8 cellular contexts compared by ENCODE assay signal in the genomic region with DNA sequence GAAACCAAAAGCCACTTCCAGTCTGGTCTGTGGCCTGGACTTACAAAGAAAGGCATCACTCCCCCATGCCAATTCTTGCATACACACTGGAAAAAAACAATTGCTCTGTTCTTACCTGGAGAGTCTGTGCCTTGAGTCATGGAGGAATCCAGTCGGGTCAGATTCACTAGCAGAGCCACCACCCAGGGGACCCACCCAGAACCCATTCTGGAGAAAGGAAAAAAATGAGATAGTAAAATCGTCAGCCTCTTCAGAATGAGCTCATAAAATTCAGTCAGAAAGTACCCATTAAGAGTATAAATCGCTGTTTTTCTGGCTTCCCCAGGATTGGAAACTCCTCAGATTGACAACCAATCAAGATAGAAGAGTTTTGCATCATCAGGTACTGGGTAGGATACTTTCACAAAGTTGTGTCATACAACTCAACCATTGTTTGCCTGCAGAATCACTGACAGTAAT. TPM values are rescaled to one million over a fixed set of nuclear protein-coding genes. Genes with fewer than 3 reads are reported as not detected.
DNase-seq lines count a peak whose midpoint lies in the region; ATAC-seq, FAIRE-seq and TF ChIP-seq lines count a peak whose summit lies in the region.
"Had no signal": no experiment of that assay in that cellular context is flagged by ENCODE, and none has a peak within 500 bp of the region (broad histone marks: within the 10 kb centered on the region; RNA-seq: fewer than 3 reads in every experiment).

Gene HLA-DOB (minus strand): TSS at position 257 of the 459 bp plus-strand sequence. CDS start 51 bp downstream, at position 206.

- TF ChIP-seq RAD21 in H1 (IDR thresholded peaks at IDR 0.05 in 1 of 2, conservative IDR thresholded peaks at IDR 0.05 in 1 of 2; ENCODE audit: low read depth in 2 of 2, low read length in 2 of 2), result no peak

- no peak for TF ChIP-seq POLR2A in H1 (IDR thresholded peaks at IDR 0.05; ENCODE audit: control extremely low read depth in 1 of 2, low read depth in 2 of 2, low read length in 2 of 2)

- H3K79me2 ChIP-seq in H1 (ENCODE audit: control insufficient read depth in 1 of 2, insufficient read depth in 2 of 2, low read length in 2 of 2), result no peaks in the 10 kb centered on the region
- no peaks in the 10 kb centered on the region for H3K79me2 ChIP-seq in smooth muscle cell (ENCODE audit: low read depth)

- H3K4me1 Mint-ChIP-seq in activated CD4-positive, alpha-beta memory T cell treated with anti-CD3 and anti-CD28 coated beads, Interleukin-2, amount 10 ng/mL, durations not matched to agents 7 days and 5 days, result no peaks in the 10 kb centered on the region

- peak; percentile 85 for DNase-seq in HPDE6-E6E7 (ENCODE audit: extremely low spot score)
- no peak for DNase-seq in H1 (ENCODE audit: low read depth in 1 of 2, low spot score in 2 of 2)
- no peak for DNase-seq in smooth muscle cell (lab: John Stamatoyannopoulos, UW; ENCODE audit: unreplicated experiment)
- DNase-seq in stimulated activated CD4-positive, alpha-beta T cell treated with anti-CD3 and anti-CD28 coated beads, Interleukin-2, amount 100 ng/mL, for 24 hours, result no peak
- DNase-seq in activated CD4-positive, alpha-beta memory T cell treated with anti-CD3 and anti-CD28 coated beads, Interleukin-2, amount 10 ng/mL, durations not matched to agents 7 days and 5 days, result no peak
- DNase-seq in stimulated activated CD4-positive, alpha-beta T cell treated with anti-CD3 and anti-CD28 coated beads, Interleukin-15, amount 100 ng/mL, for 24 hours, result no peak

- no peaks in the 10 kb centered on the region for H3K36me3 Mint-ChIP-seq in activated CD4-positive, alpha-beta memory T cell treated with anti-CD3 and anti-CD28 coated beads, Interleukin-2, amount 10 ng/mL, durations not matched to agents 7 days and 5 days (ENCODE audit: low read depth)

- FAIRE-seq in H1 (lab: Jason Lieb, UNC), result no peak
- FAIRE-seq: colon had no signal

- H3F3A ChIP-seq in smooth muscle cell (ENCODE audit: low read depth), result no peaks in the 10 kb centered on the region

- H3K23ac ChIP-seq in H1 (ENCODE audit: insufficient read length), result no peak within 1 kb of the TSS

- H3K9ac ChIP-seq in H1 (replicated peaks in 1 of 4; ENCODE audit: extremely low read depth in 1 of 4, low read depth in 3 of 4, low read length in 3 of 4) (no peak within 1 kb of the TSS; a peak in 1 of 7 replicates), smooth muscle cell (ENCODE audit: low read depth) (peak within 1 kb of the TSS; percentile 56)

- no peaks in the 10 kb centered on the region for H3K23me2 ChIP-seq in H1 (ENCODE audit: low read depth, low read length)

- H3K27ac Mint-ChIP-seq in activated CD4-positive, alpha-beta memory T cell treated with anti-CD3 and anti-CD28 coated beads, Interleukin-2, amount 10 ng/mL, durations not matched to agents 7 days and 5 days, result no peak within 1 kb of the TSS

- H3K18ac ChIP-seq in H1 (ENCODE audit: extremely low read depth, low read length), result no peak within 1 kb of the TSS

- CTCF ChIA-PET in H1 (lab: Charles Lee; ENCODE audit: partially characterized antibody), result interaction anchor here (0.6 kb wide), 1 partner anchor 19 kb away, joined by 3 read pairs; no protein-coding TSS in a partner anchor
- CTCF ChIA-PET in activated CD4-positive, alpha-beta memory T cell treated with anti-CD3 and anti-CD28 coated beads, Interleukin-2, amount 10 ng/mL, durations not matched to agents 7 days and 5 days (lab: Charles Lee), result interaction anchor here (0.7 kb wide), 1 partner anchor 51 kb away, joined by 3 read pairs; no protein-coding TSS in a partner anchor

- no peak within 1 kb of the TSS for H2BK120ac ChIP-seq in H1 (replicated peaks; ENCODE audit: low read depth, low read length)

- H4K20me1 ChIP-seq in H1 (replicated peaks in 1 of 2; ENCODE audit: control insufficient read depth in 1 of 2, insufficient read depth in 2 of 2, low read length in 2 of 2) (no peaks in the 10 kb centered on the region), smooth muscle cell (ENCODE audit: low read depth) (no peaks in the 10 kb centered on the region)

- TF ChIP-seq CTCF in H1 (IDR thresholded peaks at IDR 0.05; ENCODE audit: control extremely low read depth in 1 of 3, insufficient read depth in 1 of 3, low read depth in 1 of 3, low read length in 3 of 3), result no peak
- TF ChIP-seq CTCF in smooth muscle cell (IDR thresholded peaks at IDR 0.05; ENCODE audit: borderline replicate concordance, insufficient read depth, poor library complexity, severe bottlenecking), result no peak

- H3K79me1 ChIP-seq in H1 (ENCODE audit: low read depth, low read length), result no peaks in the 10 kb centered on the region

- no peak within 1 kb of the TSS for H2BK12ac ChIP-seq in H1 (ENCODE audit: low read depth, low read length)

- H3K36me3 ChIP-seq in H1 (ENCODE audit: control insufficient read depth in 2 of 4, insufficient read depth in 4 of 4, low read length in 3 of 4) (no peaks in the 10 kb centered on the region), smooth muscle cell (ENCODE audit: low read depth) (no peaks in the 10 kb centered on the region)

- no peak within 1 kb of the TSS for H3K56ac ChIP-seq in H1 (replicated peaks; ENCODE audit: insufficient read length, low read depth, low read length)

- peak; percentile 41 for ATAC-seq in GM18907 (IDR thresholded peaks at IDR 0.05; ENCODE audit: unreplicated experiment)

- no peak within 1 kb of the TSS for H3K4ac ChIP-seq in H1 (replicated peaks; ENCODE audit: insufficient read length, low read depth, low read length)

- H2BK20ac ChIP-seq in H1 (ENCODE audit: low read length), result no peak within 1 kb of the TSS

- H3K27me3 Mint-ChIP-seq in activated CD4-positive, alpha-beta memory T cell treated with anti-CD3 and anti-CD28 coated beads, Interleukin-2, amount 10 ng/mL, durations not matched to agents 7 days and 5 days, result peaks cover 2% of the 10 kb centered on the region

- no peak within 1 kb of the TSS for H2BK15ac ChIP-seq in H1 (ENCODE audit: low read length)

- H3K27ac ChIP-seq in H1 (ENCODE audit: low read depth, low read length), result no peak within 1 kb of the TSS
- H3K27ac ChIP-seq in smooth muscle cell (ENCODE audit: low read depth), result peak within 1 kb of the TSS; percentile 86

- no peak within 1 kb of the TSS for H3K14ac ChIP-seq in H1 (ENCODE audit: insufficient read length)

- H4K5ac ChIP-seq in H1 (ENCODE audit: insufficient read length, low read depth, low read length), result no peak within 1 kb of the TSS

- H3K4me3 ChIP-seq in H1 (ENCODE audit: extremely low read depth in 1 of 4, insufficient read depth in 2 of 4, low read depth in 3 of 4, low read length in 4 of 4) (no peak within 1 kb of the TSS), smooth muscle cell (no peak within 1 kb of the TSS)

- no peak within 1 kb of the TSS for H4K8ac ChIP-seq in H1 (ENCODE audit: extremely low read depth, insufficient read depth, low read length)

- H2BK5ac ChIP-seq in H1 (ENCODE audit: low read depth, low read length), result no peak within 1 kb of the TSS

- no peaks in the 10 kb centered on the region for H3K9me3 ChIP-seq in H1 (ENCODE audit: insufficient read depth in 2 of 2, low read depth in 1 of 2, low read length in 1 of 2)
- H3K9me3 ChIP-seq in smooth muscle cell (replicated peaks; ENCODE audit: low read depth), result no peaks in the 10 kb centered on the region

- H3K27me3 ChIP-seq in H1 (replicated peaks in 1 of 4; ENCODE audit: control insufficient read depth in 3 of 4, extremely low read depth in 1 of 4, insufficient read depth in 3 of 4, low read length in 3 of 4) (no peaks in the 10 kb centered on the region; a peak in 1 of 7 replicates), smooth muscle cell (ENCODE audit: low read depth) (peaks cover 9% of the 10 kb centered on the region)

- H2AFZ ChIP-seq in H1 (ENCODE audit: low read length) (peak within 1 kb of the TSS; percentile 63; the same call in 1 of the 2 replicates), smooth muscle cell (ENCODE audit: low read depth) (no peak within 1 kb of the TSS)

- H3K9me3 Mint-ChIP-seq in activated CD4-positive, alpha-beta memory T cell treated with anti-CD3 and anti-CD28 coated beads, Interleukin-2, amount 10 ng/mL, durations not matched to agents 7 days and 5 days, result no peaks in the 10 kb centered on the region

- H2AK5ac ChIP-seq in H1 (ENCODE audit: low read depth, low read length), result no peak within 1 kb of the TSS

- H4K91ac ChIP-seq in H1 (replicated peaks; ENCODE audit: insufficient read length, low read length), result no peak within 1 kb of the TSS

- POLR2A ChIA-PET in H1 (lab: Charles Lee; ENCODE audit: partially characterized antibody), result no interaction called here
- POLR2A ChIA-PET in activated CD4-positive, alpha-beta memory T cell treated with anti-CD3 and anti-CD28 coated beads, Interleukin-2, amount 10 ng/mL, durations not matched to agents 7 days and 5 days (lab: Charles Lee), result interaction anchor here (1.0 kb wide), 1 partner anchor 21 kb away, joined by 4 read pairs; the partner anchor contains the start of gene TAP2

- 66% methylated on average over 3 of the region's 3 CpGs; no CpG with 5 or more reads in 1 of the 2 experiments for WGBS in H1 (ENCODE audit: extremely low coverage in 1 of 2, insufficient coverage in 1 of 2, insufficient read length in 1 of 2, insufficient replicate concordance in 2 of 2, low coverage in 1 of 2, low lambda C conversion rate in 2 of 2, missing lambda C conversion rate in 1 of 2), 2 experiments
- 59% methylated on average over 3 of the region's 3 CpGs for WGBS in smooth muscle cell (ENCODE audit: low lambda C conversion rate)

- H3K4me2 ChIP-seq in H1 (ENCODE audit: insufficient read depth in 1 of 2, low read depth in 2 of 2, low read length in 2 of 2), result no peak within 1 kb of the TSS
- H3K4me2 ChIP-seq in smooth muscle cell, result peak within 1 kb of the TSS; percentile 3

- H3K4me3 Mint-ChIP-seq in activated CD4-positive, alpha-beta memory T cell treated with anti-CD3 and anti-CD28 coated beads, Interleukin-2, amount 10 ng/mL, durations not matched to agents 7 days and 5 days, result no peak within 1 kb of the TSS

- no peak for TF ChIP-seq EP300 in H1 (IDR thresholded peaks at IDR 0.05; ENCODE audit: borderline replicate concordance in 1 of 2, low read depth in 2 of 2, low read length in 2 of 2)

- no peaks in the 10 kb centered on the region for H3K4me1 ChIP-seq in H1 (replicated peaks in 1 of 4; ENCODE audit: control insufficient read depth in 3 of 4, insufficient read depth in 4 of 4, low read length in 3 of 4)
- H3K4me1 ChIP-seq in smooth muscle cell (ENCODE audit: low read depth), result no peaks in the 10 kb centered on the region

RNA-seq across cellular contexts. Expression of gene HLA-DOB, which starts in this region (rescaled TPM):
- total RNA-seq in H1 (2021; fragmentation: NEBNext Ultra II Directional; extraction: Animal tissue kit (Norgen Biotek cat#: 25700)), result 0.27 TPM in 1 of 2 replicates, not detected in the other
- 0.19 and 0.35 TPM in 2 replicates for polyA plus RNA-seq in H1 (2011; rRNA removed)
- polyA plus RNA-seq in H1 (2011; cell fraction: cytosol; rRNA removed), result 0.28 TPM
- polyA plus RNA-seq in H1 (2011; cell fraction: nucleus; rRNA removed), result 0.36 TPM
- polyA plus RNA-seq in H1 (2012, experiment 1 of 2), result 0.20 to 0.55 TPM (median 0.21 TPM) in 3 of 4 replicates, not detected in the other
- polyA plus RNA-seq in H1 (2012, experiment 2 of 2), result 0.37 TPM
- polyA plus RNA-seq in H1 (2013, experiment 1 of 2), result 0.26 TPM
- polyA plus RNA-seq in H1 (2013, experiment 2 of 2), result 0.53 TPM
- polyA minus RNA-seq in H1 (2011; rRNA and poly(A)+ RNA removed), result 0.16 and 0.46 TPM in 2 replicates
- polyA minus RNA-seq in H1 (2011; cell fraction: cytosol; rRNA and poly(A)+ RNA removed), result not detected
- polyA minus RNA-seq in H1 (2011; cell fraction: nucleus; rRNA and poly(A)+ RNA removed), result 0.50 TPM
- 0.09 and 1.4 TPM in 2 replicates for total RNA-seq in smooth muscle cell
- not detected in 2 replicates for polyA plus RNA-seq in smooth muscle cell
- 1 to 10 TPM; 1.5 to 2.2 TPM for total RNA-seq in activated CD4-positive, alpha-beta memory T cell treated with anti-CD3 and anti-CD28 coated beads, Interleukin-2, amount 10 ng/mL, durations not matched to agents 7 days and 5 days
